8 cellular contexts compared by ENCODE assay signal in genomic region chr17:1649844-1650409, GRCh38. TPM values are rescaled to one million over a fixed set of nuclear protein-coding genes. Genes with fewer than 3 reads are reported as not detected.
DNase-seq lines count a peak whose midpoint lies in the region; ATAC-seq, FAIRE-seq and TF ChIP-seq lines count a peak whose summit lies in the region.

Gene RILP, minus strand, starts transcription at chr17:1649866. Its CDS starts 62 bp downstream, at chr17:1649804.

- H3K4me3 ChIP-seq in thyroid gland (replicated peaks in 1 of 3): peak within 1 kb of the TSS; percentile 74 to 93 (median 89)

- H3K9me3 ChIP-seq in CD4-positive, alpha-beta T cell (ENCODE audit: control insufficient read depth, low read length): no peaks in the 10 kb centered on the region
- no peaks in the 10 kb centered on the region for H3K9me3 ChIP-seq in thyroid gland

- H3K4me1 Mint-ChIP-seq in CD4-positive, alpha-beta T cell (ENCODE audit: low read depth): peaks cover 13% of the 10 kb centered on the region
- peaks cover 9 to 12% of the 10 kb centered on the region in 2 donors for H3K4me1 Mint-ChIP-seq in effector memory CD8-positive, alpha-beta T cell (ENCODE audit: low read depth in 2 of 2)
- peaks cover 18% of the 10 kb centered on the region for H3K4me1 Mint-ChIP-seq in memory B cell

- peaks cover 43% of the 10 kb centered on the region for H3K36me3 Mint-ChIP-seq in CD4-positive, alpha-beta T cell (ENCODE audit: low read depth)
- H3K36me3 Mint-ChIP-seq in effector memory CD8-positive, alpha-beta T cell (ENCODE audit: insufficient read depth): peaks cover 42% of the 10 kb centered on the region
- peaks cover 17% of the 10 kb centered on the region for H3K36me3 Mint-ChIP-seq in memory B cell

- 11 to 16% methylated on average over 16 to 17 of the region's 22 CpGs for WGBS in thyroid gland, 2 donors

- peaks cover 28 to 50% of the 10 kb centered on the region in 2 donors for H3K4me1 ChIP-seq in thyroid gland

- no peak for TF ChIP-seq CTCF in CD4-positive, alpha-beta T cell (IDR thresholded peaks at IDR 0.05)
- TF ChIP-seq CTCF in thyroid gland (IDR thresholded peaks at IDR 0.05): no peak
- TF ChIP-seq CTCF in D721Med (IDR thresholded peaks at IDR 0.05; ENCODE audit: insufficient read depth, missing control alignments): no peak

- H3K27ac Mint-ChIP-seq in CD4-positive, alpha-beta T cell: peak within 1 kb of the TSS; percentile 33
- H3K27ac Mint-ChIP-seq in effector memory CD8-positive, alpha-beta T cell: no peak within 1 kb of the TSS
- H3K27ac Mint-ChIP-seq in memory B cell: peak within 1 kb of the TSS; percentile 47

- peak within 1 kb of the TSS; percentile 79 for H3K4me3 Mint-ChIP-seq in CD4-positive, alpha-beta T cell
- peak within 1 kb of the TSS; percentile 67 to 69 for H3K4me3 Mint-ChIP-seq in effector memory CD8-positive, alpha-beta T cell
- peak within 1 kb of the TSS; percentile 80 for H3K4me3 Mint-ChIP-seq in memory B cell

- H3K27me3 Mint-ChIP-seq in CD4-positive, alpha-beta T cell: no peaks in the 10 kb centered on the region
- H3K27me3 Mint-ChIP-seq in effector memory CD8-positive, alpha-beta T cell: no peaks in the 10 kb centered on the region
- H3K27me3 Mint-ChIP-seq in memory B cell: no peaks in the 10 kb centered on the region

- peaks cover 44 to 45% of the 10 kb centered on the region in 2 donors for H3K36me3 ChIP-seq in thyroid gland

- TF ChIP-seq POLR2A in thyroid gland (IDR thresholded peaks at IDR 0.05): peak; percentile 34 to 94

- no peaks in the 10 kb centered on the region for H3K27me3 ChIP-seq in CD4-positive, alpha-beta T cell (ENCODE audit: control insufficient read depth, insufficient read depth, low read length)
- no peaks in the 10 kb centered on the region for H3K27me3 ChIP-seq in thyroid gland

- FAIRE-seq in D721Med (lab: Jason Lieb, UNC): no peak

- POLR2A ChIA-PET in CD4-positive, alpha-beta T cell (lab: Charles Lee): interaction anchor here (0.7 to 3.9 kb wide), 15 partner anchors 9 to 742 kb away, joined by 3 to 44 read pairs (median 6); partner anchors contain the start of genes INPP5K, PITPNA, PRPF8 and RPA1

- peak within 1 kb of the TSS; percentile 53 for H3K27ac ChIP-seq in CD4-positive, alpha-beta T cell (ENCODE audit: low read depth, low read length)
- peak within 1 kb of the TSS; percentile 95 to 100 (median 100) for H3K27ac ChIP-seq in thyroid gland

- CTCF ChIA-PET in CD4-positive, alpha-beta T cell (lab: Charles Lee): interaction anchor here (1.2 to 2.9 kb wide), 15 partner anchors 9 to 376 kb away, joined by 3 to 12 read pairs (median 7); partner anchors contain the start of genes PITPNA, PRPF8, RPA1 and RTN4RL1

- intact Hi-C loops in CD4-positive, alpha-beta T cell (cut with DNase I, micrococcal nuclease): loop anchor here (1.0 to 5.0 kb wide), 4 partner anchors 22 to 377 kb away; partner anchors contain the start of genes PRPF8 (in 1 of the 2), RTN4RL1 (in 1 of the 2) and SLC43A2 (in 1 of the 2)
- intact Hi-C loops in thyroid gland (cut with DNase I): loop anchor here (5.0 kb wide), 1 partner anchor 78 kb away; no protein-coding TSS in a partner anchor

- DNase-seq in CD4-positive, alpha-beta T cell: peak in 2 of 10 experiments; percentile 28 to 32
- DNase-seq in SHP77 treated with DMSO at 0.1 percent for 48 hours (lab: John Stamatoyannopoulos, UW) (peak; percentile 16), memory B cell (ENCODE audit: low spot score in 2 of 2) (no peak), thyroid gland (peak; percentile 97), D721Med (ENCODE audit: insufficient read length, low spot score) (no peak), NCI-H1694 (lab: John Stamatoyannopoulos, UW) (no peak)
- DNase-seq in effector memory CD8-positive, alpha-beta T cell: no peak

- ATAC-seq in CD4-positive, alpha-beta T cell (ENCODE audit: poor library complexity): peak; percentile 2
- peak; percentile 2 for ATAC-seq in HG02623 (IDR thresholded peaks at IDR 0.05; ENCODE audit: unreplicated experiment)
- ATAC-seq in effector memory CD8-positive, alpha-beta T cell (replicated peaks): peak; percentile 2
- no peak for ATAC-seq in memory B cell (ENCODE audit: low read depth)

- H3K9me3 Mint-ChIP-seq in CD4-positive, alpha-beta T cell: no peaks in the 10 kb centered on the region
- no peaks in the 10 kb centered on the region for H3K9me3 Mint-ChIP-seq in effector memory CD8-positive, alpha-beta T cell
- no peaks in the 10 kb centered on the region for H3K9me3 Mint-ChIP-seq in memory B cell

RNA-seq across cellular contexts. Expression of gene RILP, which starts in this region (rescaled TPM):
- 1 to 10 TPM; 1.3 to 1.5 TPM for total RNA-seq in CD4-positive, alpha-beta T cell
- total RNA-seq in thyroid gland: 100 to 1,000 TPM in 3 of 4 donors, 10 to 100 TPM in 1; 67.5 to 140 (median 124) TPM

Comparison
In these comparisons a context has a peak if more than half of its experiments do, and no peak if none do; other contexts are left out.
1. RNA of gene RILP (total RNA-seq): 67.5 to 140 TPM in thyroid gland; 1.3 to 1.5 TPM in CD4-positive, alpha-beta T cell; every median in the first group is over 10 times any median in the second.
2. DNase-seq: peak in SHP77 treated with DMSO at 0.1 percent for 48 hours (single experiment) and thyroid gland (2 of 2); none in effector memory CD8-positive, alpha-beta T cell (0 of 3), memory B cell (0 of 2), D721Med (single experiment) and NCI-H1694 (single experiment).
3. H3K27ac Mint-ChIP-seq: peak in CD4-positive, alpha-beta T cell (single experiment) and memory B cell (single experiment); none in effector memory CD8-positive, alpha-beta T cell (0 of 2).
4. Peak in every context shown above with its lines, with median percentiles within 50 percentile points of each other: H3K4me3 Mint-ChIP-seq.